1 cellular context compared by ENCODE assay signal in the genomic region with DNA sequence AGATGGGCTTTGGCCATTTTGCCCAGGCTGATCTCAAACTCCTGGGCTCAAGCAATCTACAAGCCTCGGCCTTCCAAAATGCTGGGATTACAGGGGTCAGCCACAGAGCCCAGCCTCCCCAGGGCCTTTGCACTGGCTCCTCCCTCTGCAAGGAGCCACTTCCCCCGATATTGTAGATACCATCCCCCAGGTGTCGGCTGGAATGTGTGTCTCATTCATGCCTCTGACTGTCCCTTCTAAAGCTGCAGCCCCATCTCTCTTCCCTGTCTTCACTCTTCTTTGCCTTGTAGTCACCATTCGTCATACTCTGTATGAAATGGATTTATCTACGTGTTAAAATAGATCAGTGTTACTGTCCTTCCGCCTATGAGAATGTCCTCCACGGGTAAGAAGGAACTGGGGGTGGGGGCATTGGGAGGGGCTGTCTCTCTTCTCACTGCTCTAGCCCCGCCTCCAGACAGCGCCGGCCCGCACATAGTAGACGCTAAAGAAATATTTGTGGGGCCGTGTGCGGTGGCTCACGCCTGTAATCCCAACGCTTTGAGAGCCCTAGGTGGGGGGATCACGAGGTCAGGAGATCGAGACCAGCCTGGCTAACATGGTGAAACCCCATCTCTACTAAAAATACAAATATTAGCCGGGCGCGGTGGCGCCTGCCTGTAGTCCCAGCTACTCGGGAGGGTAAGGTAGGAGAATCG.
TF ChIP-seq lines count a peak whose summit lies in the region.

No MANE protein-coding gene starts in this region.

TF ChIP-seq in WTC11, 78 proteins besides CTCF, POLR2A, EP300 and RAD21 (continued from another document):
- TF ChIP-seq ZNF532 (CRISPR knock-in tag; IDR thresholded peaks at IDR 0.05; ENCODE audit: borderline replicate concordance) (no peak), EMX1 (CRISPR knock-in tag; IDR thresholded peaks at IDR 0.05) (no peak)
